8 cellular contexts compared by ENCODE assay signal in the genomic region with DNA sequence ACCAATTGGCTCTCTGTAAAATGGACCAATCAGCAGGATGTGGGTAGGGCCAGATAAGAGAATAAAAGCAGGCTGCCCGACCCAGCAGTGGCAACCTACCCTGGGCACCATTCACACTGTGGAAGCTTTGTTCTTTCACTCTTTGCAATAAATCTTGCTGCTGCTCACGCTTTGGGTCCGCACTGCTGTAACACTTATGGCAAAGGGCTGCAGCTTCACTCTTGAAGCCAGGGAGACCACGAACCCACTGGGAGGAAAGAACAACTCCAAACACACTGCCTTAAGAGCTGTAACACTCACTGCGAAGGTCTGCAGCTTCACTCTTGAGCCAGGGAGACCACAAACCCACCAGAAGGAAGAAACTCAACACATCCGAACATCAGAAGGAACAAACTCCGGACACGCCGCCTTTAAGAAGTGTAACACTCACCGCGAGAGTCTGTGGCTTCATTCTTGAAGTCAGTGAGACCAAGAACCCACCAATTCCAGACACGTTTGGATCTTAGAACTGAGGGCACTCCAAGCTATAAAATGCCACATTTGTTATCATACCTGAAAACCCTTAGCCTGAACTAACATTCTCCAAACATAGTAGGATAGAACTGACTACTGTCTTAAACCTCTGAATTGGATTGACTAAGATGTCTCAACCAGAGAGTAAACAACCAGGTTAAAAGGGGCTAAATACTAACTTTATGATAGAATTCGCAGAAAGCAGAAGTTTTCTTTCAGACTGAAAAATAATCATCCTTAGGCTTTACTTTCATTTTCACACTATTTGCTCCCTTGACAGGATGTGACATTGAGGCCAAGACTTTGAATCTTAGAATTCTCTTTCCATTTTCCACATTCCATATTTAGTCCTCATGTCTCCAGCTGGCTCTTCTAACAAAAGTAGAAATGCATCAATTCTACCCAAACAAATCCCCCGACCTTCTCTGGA. TPM values are rescaled to one million over a fixed set of nuclear protein-coding genes. Genes with fewer than 3 reads are reported as not detected.
DNase-seq lines count a peak whose midpoint lies in the region; ATAC-seq, FAIRE-seq and TF ChIP-seq lines count a peak whose summit lies in the region.

No MANE protein-coding gene starts in this region.

- peaks cover 7% of the 10 kb centered on the region for H3K36me3 Mint-ChIP-seq in astrocyte (ENCODE audit: low read depth, unreplicated experiment)

- H4K20me1 ChIP-seq in DOHH2 (ENCODE audit: control insufficient read depth, insufficient read depth, low read depth, low read length) (no peaks in the 10 kb centered on the region; the same call in 1 of the 2 replicates), Karpas-422 (ENCODE audit: insufficient read depth, low read depth, low read length) (no peaks in the 10 kb centered on the region), astrocyte (ENCODE audit: insufficient read depth, low read length) (no peaks in the 10 kb centered on the region)

- H3K79me2 ChIP-seq in DOHH2 (ENCODE audit: control insufficient read depth, low read length) (no peaks in the 10 kb centered on the region), Karpas-422 (ENCODE audit: low read length) (no peaks in the 10 kb centered on the region), astrocyte (ENCODE audit: insufficient read depth, low read length) (no peaks in the 10 kb centered on the region)

- H2AK5ac ChIP-seq in neuronal stem cell (ENCODE audit: low read depth, low read length): no peak overlapping the region

- peak overlapping the region; percentile 82 for H2AFZ ChIP-seq in Karpas-422 (ENCODE audit: low read length)
- H2AFZ ChIP-seq in astrocyte (ENCODE audit: low read depth, low read length): peak overlapping the region; percentile 23
- H2AFZ ChIP-seq in neuronal stem cell (ENCODE audit: low read length): no peak overlapping the region

- no peak overlapping the region for H3K14ac ChIP-seq in neuronal stem cell (ENCODE audit: low read length)

- H3K9ac ChIP-seq in Karpas-422 (ENCODE audit: low read length) (peak overlapping the region; percentile 50), astrocyte (ENCODE audit: low read length) (no peak overlapping the region), neuronal stem cell (ENCODE audit: low read depth, low read length, poor library complexity) (no peak overlapping the region)

- TF ChIP-seq CTCF in DOHH2 (IDR thresholded peaks at IDR 0.05; ENCODE audit: low read depth, low read length, poor library complexity, severe bottlenecking) (no peak), astrocyte (IDR thresholded peaks at IDR 0.05; ENCODE audit: insufficient read depth, low read depth, low read length) (no peak)

- H3K27ac ChIP-seq in DOHH2 (ENCODE audit: low read depth, low read length): no peak overlapping the region
- H3K27ac ChIP-seq in Karpas-422 (ENCODE audit: low read length): no peak overlapping the region
- no peak overlapping the region for H3K27ac ChIP-seq in astrocyte (ENCODE audit: low read depth, low read length)
- no peak overlapping the region for H3K27ac ChIP-seq in neuronal stem cell (replicated peaks; ENCODE audit: low read length)

- no peak overlapping the region for H3K4ac ChIP-seq in neuronal stem cell (ENCODE audit: low read length)

- DNase-seq in Karpas-422: peak; percentile 50
- no peak for DNase-seq in astrocyte (ENCODE audit: low read depth)
- no peak for DNase-seq in neuronal stem cell (ENCODE audit: low spot score)
- no peak for DNase-seq in medulla oblongata (ENCODE audit: extremely low spot score)
- no peak for DNase-seq in HuH-7.5 (ENCODE audit: low spot score)
- no peak for DNase-seq in NCI-H1694 (lab: John Stamatoyannopoulos, UW)

- peaks cover 27% of the 10 kb centered on the region for H3K4me1 ChIP-seq in DOHH2 (ENCODE audit: control insufficient read depth, low read length)
- H3K4me1 ChIP-seq in Karpas-422 (ENCODE audit: low read length): peaks cover 20% of the 10 kb centered on the region
- H3K4me1 ChIP-seq in astrocyte (ENCODE audit: insufficient read depth, low read length): no peaks in the 10 kb centered on the region
- H3K4me1 ChIP-seq in neuronal stem cell (ENCODE audit: control insufficient read depth in 2 of 2, insufficient read depth in 1 of 2, low read depth in 1 of 2, low read length in 2 of 2): no peaks in the 10 kb centered on the region

- no peak for FAIRE-seq in astrocyte (lab: Jason Lieb, UNC)

- H3K79me1 ChIP-seq in neuronal stem cell (ENCODE audit: low read depth, low read length): no peaks in the 10 kb centered on the region

- peak; percentile 35 for ATAC-seq in GM21447 (IDR thresholded peaks at IDR 0.05; ENCODE audit: unreplicated experiment)

- H3K18ac ChIP-seq in neuronal stem cell (ENCODE audit: low read length): no peak overlapping the region

- peak overlapping the region; percentile 31 for H3K23ac ChIP-seq in neuronal stem cell (ENCODE audit: low read depth, low read length, poor library complexity)

- peaks cover 10% of the 10 kb centered on the region for H3K4me1 Mint-ChIP-seq in astrocyte (ENCODE audit: low read depth, unreplicated experiment)

- H3K9me2 ChIP-seq in DOHH2 (replicated peaks; ENCODE audit: control insufficient read depth, low read length) (no peaks in the 10 kb centered on the region), Karpas-422 (replicated peaks; ENCODE audit: insufficient read depth, low read length) (no peaks in the 10 kb centered on the region)

- no peak overlapping the region for H3K4me3 Mint-ChIP-seq in astrocyte (ENCODE audit: unreplicated experiment)

- no peaks in the 10 kb centered on the region for H3K27me3 Mint-ChIP-seq in astrocyte (ENCODE audit: low read depth, unreplicated experiment)

- H3K27me3 ChIP-seq in DOHH2 (ENCODE audit: control insufficient read depth, low read length) (peaks cover 3% of the 10 kb centered on the region; the same call in 1 of the 2 replicates), Karpas-422 (ENCODE audit: low read length) (no peaks in the 10 kb centered on the region), astrocyte (ENCODE audit: insufficient read depth, low read length) (no peaks in the 10 kb centered on the region), neuronal stem cell (ENCODE audit: control insufficient read depth in 3 of 3, insufficient read depth in 3 of 3, low read depth in 1 of 3, low read length in 3 of 3) (no peaks in the 10 kb centered on the region)

- H2BK5ac ChIP-seq in neuronal stem cell (ENCODE audit: low read length): no peak overlapping the region

- no peak overlapping the region for H4K8ac ChIP-seq in neuronal stem cell (ENCODE audit: low read depth, low read length)

- no peaks in the 10 kb centered on the region for H3K36me3 ChIP-seq in DOHH2 (ENCODE audit: control insufficient read depth, low read length)
- no peaks in the 10 kb centered on the region for H3K36me3 ChIP-seq in Karpas-422 (ENCODE audit: insufficient read depth, low read length)
- H3K36me3 ChIP-seq in astrocyte (ENCODE audit: insufficient read depth, low read length): no peaks in the 10 kb centered on the region
- H3K36me3 ChIP-seq in neuronal stem cell (replicated peaks in 1 of 2; ENCODE audit: control insufficient read depth in 2 of 2, insufficient read depth in 2 of 2, low read length in 2 of 2): no peaks in the 10 kb centered on the region

- no peaks in the 10 kb centered on the region for H3K9me3 Mint-ChIP-seq in astrocyte (ENCODE audit: unreplicated experiment)

- H4K91ac ChIP-seq in neuronal stem cell (ENCODE audit: low read depth, low read length, poor library complexity): no peak overlapping the region

- peak overlapping the region; percentile 66 for H3K4me2 ChIP-seq in DOHH2 (ENCODE audit: low read length)
- peak overlapping the region; percentile 61 for H3K4me2 ChIP-seq in Karpas-422 (ENCODE audit: low read depth, low read length, poor library complexity, severe bottlenecking)
- peak overlapping the region; percentile 60 for H3K4me2 ChIP-seq in astrocyte (ENCODE audit: low read length)
- no peak overlapping the region for H3K4me2 ChIP-seq in neuronal stem cell (ENCODE audit: insufficient read depth, low read length, poor library complexity, severe bottlenecking)

- H3K9me3 ChIP-seq in DOHH2 (ENCODE audit: control insufficient read depth, insufficient read depth, low read length): no peaks in the 10 kb centered on the region; the same call in 1 of the 2 replicates
- H3K9me3 ChIP-seq in Karpas-422 (ENCODE audit: low read length): no peaks in the 10 kb centered on the region
- no peaks in the 10 kb centered on the region for H3K9me3 ChIP-seq in astrocyte (ENCODE audit: insufficient read depth, low read depth, low read length)
- H3K9me3 ChIP-seq in neuronal stem cell (replicated peaks in 1 of 2; ENCODE audit: control insufficient read depth in 2 of 2, insufficient read depth in 1 of 2, low read depth in 1 of 2, low read length in 2 of 2): peaks cover 0 to 2% of the 10 kb centered on the region in 2 donors

- no peak overlapping the region for H2BK15ac ChIP-seq in neuronal stem cell (ENCODE audit: low read length)

- H3K4me3 ChIP-seq in DOHH2 (ENCODE audit: low read length) (peak overlapping the region; percentile 53), Karpas-422 (ENCODE audit: low read length) (peak overlapping the region; percentile 49), astrocyte (ENCODE audit: insufficient read depth, low read depth, low read length) (no peak overlapping the region), neuronal stem cell (ENCODE audit: low read length in 2 of 2) (no peak overlapping the region)

- H2BK12ac ChIP-seq in neuronal stem cell (ENCODE audit: low read length): no peak overlapping the region

- WGBS in neuronal stem cell (ENCODE audit: extremely low coverage in 2 of 2, insufficient read length in 2 of 2, insufficient replicate concordance in 1 of 2), 2 donors: no CpG with 5 or more reads among the region's 14 CpGs

- H2BK120ac ChIP-seq in neuronal stem cell (ENCODE audit: low read depth, low read length): no peak overlapping the region

- no peaks in the 10 kb centered on the region for H3F3A ChIP-seq in DOHH2 (ENCODE audit: control insufficient read depth, insufficient read depth)

- peak overlapping the region; percentile 37 for H3K27ac Mint-ChIP-seq in astrocyte (ENCODE audit: unreplicated experiment)

RNA-seq across cellular contexts. Expression of gene CDKL1, which starts 33.6 kb away (rescaled TPM):
- 5.9 and 12.4 TPM in 2 replicates for total RNA-seq in Karpas-422 (2014; rRNA removed; shearing (Covaris generic); ENCODE audit: low replicate concordance)
- 5.4 and 5.9 TPM in 2 replicates for total RNA-seq in astrocyte
- polyA plus RNA-seq in neuronal stem cell (2013, experiment 1 of 2): 1.5 TPM
- polyA plus RNA-seq in neuronal stem cell (2013, experiment 2 of 2): 3.0 TPM

RNA-seq across cellular contexts. Expression of gene DMAC2L, which starts 50.9 kb away (rescaled TPM):
- total RNA-seq in Karpas-422 (2014; rRNA removed; shearing (Covaris generic); ENCODE audit: low replicate concordance): 31.9 and 38.6 TPM in 2 replicates
- 10.9 and 11.6 TPM in 2 replicates for total RNA-seq in astrocyte
- polyA plus RNA-seq in neuronal stem cell (2013, experiment 1 of 2): 11.3 TPM
- polyA plus RNA-seq in neuronal stem cell (2013, experiment 2 of 2): 10.7 TPM

RNA-seq across cellular contexts. Expression of gene L2HGDH, which starts 51.0 kb away (rescaled TPM):
- total RNA-seq in Karpas-422 (2014; rRNA removed; shearing (Covaris generic); ENCODE audit: low replicate concordance): 32.9 and 42.7 TPM in 2 replicates
- 5.2 and 6.0 TPM in 2 replicates for total RNA-seq in astrocyte
- polyA plus RNA-seq in neuronal stem cell (2013, experiment 1 of 2): 6.7 TPM
- 6.9 TPM for polyA plus RNA-seq in neuronal stem cell (2013, experiment 2 of 2)

Comparison
In these comparisons a context has a peak if more than half of its experiments do, and no peak if none do; other contexts are left out.
1. H3K4me3 ChIP-seq: peak in DOHH2 (single experiment) and Karpas-422 (single experiment); none in astrocyte (single experiment) and neuronal stem cell (0 of 2).